ENCODE assay signal across 8 cellular contexts in the genomic region with DNA sequence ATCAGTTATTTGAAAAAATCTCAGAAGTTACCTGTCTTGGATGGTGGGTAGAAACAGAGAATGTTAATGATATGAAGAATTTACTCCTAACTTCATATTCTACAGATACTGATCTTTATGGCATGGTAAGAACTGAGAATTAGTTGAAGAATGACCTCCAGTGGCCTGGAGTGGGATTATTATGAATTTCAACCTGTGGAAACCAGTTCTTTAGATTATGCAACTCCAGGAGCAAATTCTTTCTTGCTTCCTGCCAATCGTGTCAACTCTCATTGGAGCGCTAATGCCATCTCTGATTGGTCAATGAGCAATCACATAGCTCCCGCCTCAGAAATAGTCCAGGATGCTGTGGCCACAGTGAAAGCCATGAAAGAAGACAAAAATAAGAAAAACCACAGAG. TPM values are rescaled to one million over a fixed set of nuclear protein-coding genes. Genes with fewer than 3 reads are reported as not detected.
DNase-seq lines count a peak whose midpoint lies in the region; ATAC-seq and TF ChIP-seq lines count a peak whose summit lies in the region.

No MANE protein-coding gene starts in this region.

- H3K4me3 Mint-ChIP-seq in stimulated activated naive CD8-positive, alpha-beta T cell treated with anti-CD3 and anti-CD28 coated beads, Interleukin-15, amount 100 ng/mL, for 72 hours = no peak overlapping the region
- H3K4me3 Mint-ChIP-seq in endodermal cell = no peak overlapping the region

- WGBS in endodermal cell (ENCODE audit: insufficient coverage in 1 of 2, insufficient read length in 1 of 2), 2 experiments = 73 to 79% methylated on average over 3 of the region's 3 CpGs
- WGBS in smooth muscle cell (ENCODE audit: low lambda C conversion rate) = 60% methylated on average over 3 of the region's 3 CpGs

- H3K27me3 ChIP-seq in endodermal cell (ENCODE audit: control insufficient read depth, insufficient read depth, low read length, poor library complexity, severe bottlenecking) (no peaks in the 10 kb centered on the region), smooth muscle cell (ENCODE audit: low read depth) (no peaks in the 10 kb centered on the region)

- H3K9ac ChIP-seq in endodermal cell (ENCODE audit: extremely low read depth, low read length, poor library complexity, severe bottlenecking) = no peak overlapping the region
- H3K9ac ChIP-seq in smooth muscle cell (ENCODE audit: low read depth) = no peak overlapping the region

- peaks cover 34% of the 10 kb centered on the region for H3K4me1 Mint-ChIP-seq in stimulated activated naive CD8-positive, alpha-beta T cell treated with anti-CD3 and anti-CD28 coated beads, Interleukin-15, amount 100 ng/mL, for 72 hours
- H3K4me1 Mint-ChIP-seq in endodermal cell = peaks cover 43% of the 10 kb centered on the region

- H3K36me3 Mint-ChIP-seq in endodermal cell (ENCODE audit: low read depth) = peaks cover 50% of the 10 kb centered on the region

- H3K27ac Mint-ChIP-seq in stimulated activated naive CD8-positive, alpha-beta T cell treated with anti-CD3 and anti-CD28 coated beads, Interleukin-15, amount 100 ng/mL, for 72 hours = no peak overlapping the region
- H3K27ac Mint-ChIP-seq in endodermal cell = no peak overlapping the region

- no peak overlapping the region for H3K4me3 ChIP-seq in endodermal cell (ENCODE audit: low read length)
- H3K4me3 ChIP-seq in smooth muscle cell = no peak overlapping the region

- H2AFZ ChIP-seq in smooth muscle cell (ENCODE audit: low read depth) = no peak overlapping the region

- no peak for DNase-seq in stimulated activated naive CD8-positive, alpha-beta T cell treated with anti-CD3 and anti-CD28 coated beads, Interleukin-15, amount 100 ng/mL, for 72 hours
- DNase-seq in stimulated activated naive CD8-positive, alpha-beta T cell treated with anti-CD3 and anti-CD28 coated beads, Interleukin-15, Interleukin-2, amounts not matched to agents 100 U/mL and 50 U/mL, for 24 hours = no peak
- DNase-seq in NCI-H526 treated with DMSO at 0.1 percent for 48 hours (lab: John Stamatoyannopoulos, UW) (peak; percentile 12), endodermal cell (peak; percentile 60), smooth muscle cell (lab: John Stamatoyannopoulos, UW; ENCODE audit: unreplicated experiment) (no peak), mucosa of gallbladder (ENCODE audit: low spot score) (no peak)
- DNase-seq in stimulated activated CD4-positive, alpha-beta T cell treated with anti-CD3 and anti-CD28 coated beads, Interleukin-12 subunit alpha, Interleukin-12 subunit beta, amount 100 ng/mL, for 4 hours = no peak

- H3K27me3 Mint-ChIP-seq in stimulated activated naive CD8-positive, alpha-beta T cell treated with anti-CD3 and anti-CD28 coated beads, Interleukin-15, amount 100 ng/mL, for 72 hours = no peaks in the 10 kb centered on the region
- H3K27me3 Mint-ChIP-seq in endodermal cell (ENCODE audit: insufficient read depth) = no peaks in the 10 kb centered on the region

- H3K4me2 ChIP-seq in smooth muscle cell = no peak overlapping the region

- H3K9me3 ChIP-seq in endodermal cell (ENCODE audit: control insufficient read depth, low read length) (no peaks in the 10 kb centered on the region), smooth muscle cell (replicated peaks; ENCODE audit: low read depth) (no peaks in the 10 kb centered on the region)

- H3F3A ChIP-seq in smooth muscle cell (ENCODE audit: low read depth) = no peaks in the 10 kb centered on the region

- no peaks in the 10 kb centered on the region for H4K20me1 ChIP-seq in smooth muscle cell (ENCODE audit: low read depth)

- H3K27ac ChIP-seq in endodermal cell (ENCODE audit: low read depth, low read length) (no peak overlapping the region), smooth muscle cell (ENCODE audit: low read depth) (no peak overlapping the region)

- H3K9me3 Mint-ChIP-seq in stimulated activated naive CD8-positive, alpha-beta T cell treated with anti-CD3 and anti-CD28 coated beads, Interleukin-15, amount 100 ng/mL, for 72 hours = peaks cover 0 to 21% of the 10 kb centered on the region in 2 donors
- H3K9me3 Mint-ChIP-seq in endodermal cell = no peaks in the 10 kb centered on the region

- peaks cover 18% of the 10 kb centered on the region for H3K4me1 ChIP-seq in endodermal cell (ENCODE audit: control insufficient read depth, insufficient read depth, low read length)
- H3K4me1 ChIP-seq in smooth muscle cell (ENCODE audit: low read depth) = no peaks in the 10 kb centered on the region

- H3K36me3 ChIP-seq in endodermal cell (ENCODE audit: control insufficient read depth, insufficient read depth, low read length) = peaks cover 49% of the 10 kb centered on the region
- no peaks in the 10 kb centered on the region for H3K36me3 ChIP-seq in smooth muscle cell (ENCODE audit: low read depth)

- TF ChIP-seq CTCF in endodermal cell (conservative IDR thresholded peaks at IDR 0.05) (no peak), smooth muscle cell (IDR thresholded peaks at IDR 0.05; ENCODE audit: borderline replicate concordance, insufficient read depth, poor library complexity, severe bottlenecking) (peak; percentile 32)

- no peaks in the 10 kb centered on the region for H3K79me2 ChIP-seq in smooth muscle cell (ENCODE audit: low read depth)

- peak; percentile 21 for ATAC-seq in stimulated activated naive CD8-positive, alpha-beta T cell treated with anti-CD3 and anti-CD28 coated beads, Interleukin-15, amount 100 ng/mL, for 72 hours
- no peak for ATAC-seq in stimulated activated naive CD8-positive, alpha-beta T cell treated with anti-CD3 and anti-CD28 coated beads, Interleukin-15, Interleukin-2, amounts not matched to agents 100 U/mL and 50 U/mL, for 24 hours
- ATAC-seq in HG02678 (IDR thresholded peaks at IDR 0.05; ENCODE audit: unreplicated experiment) = no peak

RNA-seq across cellular contexts. Expression of gene LYRM2, which starts 40.6 kb away (rescaled TPM):
- total RNA-seq in endodermal cell (10 to 100 TPM; 20.4 to 21.9 TPM), smooth muscle cell (17.9 and 21.9 TPM in 2 replicates), mucosa of gallbladder (39.9 TPM)
- 38.1 TPM for polyA plus RNA-seq in endodermal cell (2013, experiment 1 of 2)
- polyA plus RNA-seq in endodermal cell (2013, experiment 2 of 2) = 39.9 TPM
- 35.5 and 37.0 TPM in 2 replicates for polyA plus RNA-seq in smooth muscle cell

Comparison
In these comparisons a context has a peak if more than half of its experiments do, and no peak if none do; other contexts are left out.
1. DNase-seq: peak in NCI-H526 treated with DMSO at 0.1 percent for 48 hours (single experiment) and endodermal cell (single experiment); none in stimulated activated naive CD8-positive, alpha-beta T cell treated with anti-CD3 and anti-CD28 coated beads, Interleukin-15, amount 100 ng/mL, for 72 hours (0 of 2), stimulated activated naive CD8-positive, alpha-beta T cell treated with anti-CD3 and anti-CD28 coated beads, Interleukin-15, Interleukin-2, amounts not matched to agents 100 U/mL and 50 U/mL, for 24 hours (single experiment), smooth muscle cell (single experiment), stimulated activated CD4-positive, alpha-beta T cell treated with anti-CD3 and anti-CD28 coated beads, Interleukin-12 subunit alpha, Interleukin-12 subunit beta, amount 100 ng/mL, for 4 hours (single experiment) and mucosa of gallbladder (single experiment).